Comparison of ENCODE assay signal across 7 cellular contexts in genomic region chr12:49644620-49644994, GRCh38. TPM values are rescaled to one million over a fixed set of nuclear protein-coding genes. Genes with fewer than 3 reads are reported as not detected.
DNase-seq lines count a peak whose midpoint lies in the region; ATAC-seq and TF ChIP-seq lines count a peak whose summit lies in the region.

No MANE protein-coding gene starts in this region.

- H3K27ac Mint-ChIP-seq in T-helper 2 cell treated with Interferon-gamma antibody and Interleukin-4, amounts not matched to agents 5 μg/mL and 100 μg/mL, for 36 hours, result peak overlapping the region; percentile 78

- H3K27me3 Mint-ChIP-seq in T-helper 2 cell treated with Interferon-gamma antibody and Interleukin-4, amounts not matched to agents 5 μg/mL and 100 μg/mL, for 36 hours (ENCODE audit: low read depth), result no peaks in the 10 kb centered on the region

- H3K36me3 ChIP-seq in right atrium auricular region, result peaks cover 60% of the 10 kb centered on the region

- H3K4me1 Mint-ChIP-seq in T-helper 2 cell treated with Interferon-gamma antibody and Interleukin-4, amounts not matched to agents 5 μg/mL and 100 μg/mL, for 36 hours (ENCODE audit: low read depth), result peaks cover 17% of the 10 kb centered on the region

- no peak overlapping the region for H3K4me3 Mint-ChIP-seq in T-helper 2 cell treated with Interferon-gamma antibody and Interleukin-4, amounts not matched to agents 5 μg/mL and 100 μg/mL, for 36 hours

- no peaks in the 10 kb centered on the region for H3K9me3 Mint-ChIP-seq in T-helper 2 cell treated with Interferon-gamma antibody and Interleukin-4, amounts not matched to agents 5 μg/mL and 100 μg/mL, for 36 hours

- H3K27ac ChIP-seq in right atrium auricular region, result no peak overlapping the region

- peak; percentile 86 for TF ChIP-seq CTCF in GM12874 (IDR thresholded peaks at IDR 0.05; ENCODE audit: insufficient read depth, low read depth, low read length)
- TF ChIP-seq CTCF in right atrium auricular region (IDR thresholded peaks at IDR 0.05), result peak; percentile 91 to 94

- H3K36me3 Mint-ChIP-seq in T-helper 2 cell treated with Interferon-gamma antibody and Interleukin-4, amounts not matched to agents 5 μg/mL and 100 μg/mL, for 36 hours (ENCODE audit: low read depth), result peaks cover 30% of the 10 kb centered on the region

- H3K4me3 ChIP-seq in right atrium auricular region, result no peak overlapping the region

- no peaks in the 10 kb centered on the region for H3K9me3 ChIP-seq in right atrium auricular region

- H3K27me3 ChIP-seq in right atrium auricular region, result no peaks in the 10 kb centered on the region

- ATAC-seq in sciatic nerve (peak; percentile 88), HG03432 (IDR thresholded peaks at IDR 0.05; ENCODE audit: unreplicated experiment) (no peak)

- peak; percentile 51 for DNase-seq in NCI-H1092 treated with DMSO at 0.1 percent for 48 hours (lab: John Stamatoyannopoulos, UW)
- peak; percentile 55 for DNase-seq in T-helper 2 cell treated with Interferon-gamma antibody and Interleukin-4, amounts not matched to agents 5 μg/mL and 100 μg/mL, for 36 hours (ENCODE audit: low spot score)
- DNase-seq in amygdala (lab: John Stamatoyannopoulos, UW), result peak in 53 of 56 donors; percentile 11 to 88 (median 59)
- DNase-seq in right atrium auricular region (ENCODE audit: low spot score), result peak; percentile 86
- DNase-seq in sciatic nerve (ENCODE audit: low spot score), result peak; percentile 89

- intact Hi-C loops in sciatic nerve (cut with DNase I), result loop anchor here (2.0 kb wide), 1 partner anchor 64 kb away; no protein-coding TSS in a partner anchor

- H3K4me1 ChIP-seq in right atrium auricular region, result peaks cover 0 to 47% of the 10 kb centered on the region in 2 donors

RNA-seq across cellular contexts. Expression of gene PRPF40B, which starts 21.2 kb away (rescaled TPM):
- 10 to 100 TPM; 14.9 to 16.0 TPM for total RNA-seq in right atrium auricular region
- total RNA-seq in sciatic nerve, result 37.9 TPM

RNA-seq across cellular contexts. Expression of gene FAM186B, which starts 39.2 kb away (rescaled TPM):
- under 1 TPM in 1 of 2 donors, not detected in 1; 0.28 TPM for total RNA-seq in right atrium auricular region
- total RNA-seq in sciatic nerve, result 0.36 TPM
